8 cellular contexts compared by ENCODE assay signal in the genomic region with DNA sequence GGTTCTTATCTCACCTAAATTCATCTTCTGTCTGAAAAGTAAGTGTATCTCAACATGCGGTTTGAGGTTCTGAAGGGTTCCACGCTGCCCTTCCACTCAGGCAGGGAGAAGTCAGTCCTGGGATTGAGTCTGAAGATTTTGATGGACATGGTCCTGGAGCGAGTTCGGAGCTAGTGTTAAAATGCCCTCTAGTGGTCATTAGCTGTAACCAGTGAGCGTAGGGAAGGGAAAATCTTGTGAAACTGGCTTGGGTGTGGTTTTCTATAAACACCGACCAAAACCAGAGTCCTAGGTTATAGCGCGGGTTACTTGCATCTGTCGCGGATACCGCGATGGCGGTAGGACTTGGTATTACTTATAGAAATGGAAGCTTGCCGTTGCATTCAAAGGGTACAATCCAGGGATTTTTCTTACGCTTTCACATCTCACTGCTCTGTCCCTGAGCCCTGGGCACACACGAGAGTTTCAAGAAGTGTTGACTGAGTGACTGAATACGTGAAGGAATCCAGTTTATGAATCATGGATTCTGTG.
DNase-seq lines count a peak whose midpoint lies in the region; ATAC-seq, FAIRE-seq and TF ChIP-seq lines count a peak whose summit lies in the region.

No MANE protein-coding gene starts in this region.

- no peak overlapping the region for H2AFZ ChIP-seq in K562 (ENCODE audit: low read depth, low read length)

- intact Hi-C loops in K562 (cut with micrococcal nuclease): loop anchor here (5.0 to 10.0 kb wide), 2 partner anchors 130 to 998 kb away; no protein-coding TSS in a partner anchor

- DNase-seq in DMS53 (lab: John Stamatoyannopoulos, UW) (peak; percentile 88), NCI-H446 (lab: John Stamatoyannopoulos, UW) (peak; percentile 49 to 77), K562 (ENCODE audit: extremely low read depth in 1 of 4, low spot score in 3 of 4) (peak; percentile 63 to 73 (median 68)), iPS-NIHi11 (ENCODE audit: low spot score) (peak; percentile 79), superior temporal gyrus (ENCODE audit: extremely low spot score) (peak; percentile 89)
- DNase-seq in central memory CD4-positive, alpha-beta T cell: no peak

- no peak overlapping the region for H3K9ac ChIP-seq in K562 (ENCODE audit: insufficient read depth in 1 of 2, low read depth in 2 of 2, low read length in 2 of 2)

- no TSS peak for BruUV-seq in K562 (replicated peaks; lab: Mats Ljungman, UMichigan)

- no peak for TF ChIP-seq EP300 in K562 (IDR thresholded peaks at IDR 0.05; ENCODE audit: low read length)

- H3K79me2 ChIP-seq in K562 (ENCODE audit: control insufficient read depth, insufficient read depth, low read length): no peaks in the 10 kb centered on the region

- H3K4me2 ChIP-seq in K562 (ENCODE audit: insufficient read depth, low read length): no peak overlapping the region

- H4K20me1 ChIP-seq in K562 (replicated peaks; ENCODE audit: control insufficient read depth, insufficient read depth, low read length): no peaks in the 10 kb centered on the region

- no peaks in the 10 kb centered on the region for H3K4me1 ChIP-seq in K562 (replicated peaks in 1 of 2; ENCODE audit: control insufficient read depth in 2 of 2, insufficient read depth in 2 of 2, low read length in 2 of 2)

- no peak for TF ChIP-seq POLR2A in K562 (conservative IDR thresholded peaks at IDR 0.05)

- POLR2A ChIA-PET in K562 (lab: Yijun Ruan, JAX): interaction anchor here (0.7 to 0.8 kb wide), 2 partner anchors 126 to 134 kb away, joined by 3 read pairs; no protein-coding TSS in a partner anchor

- H3K9me1 ChIP-seq in K562 (ENCODE audit: control insufficient read depth, insufficient read depth, low read length): no peaks in the 10 kb centered on the region

- H3K9me3 ChIP-seq in K562 (replicated peaks; ENCODE audit: control insufficient read depth, insufficient read depth, low read depth, low read length): no peaks in the 10 kb centered on the region

- WGBS in K562 (ENCODE audit: insufficient coverage, low coverage, missing lambda C conversion rate): under 1% methylated on average over 17 of the region's 17 CpGs

- H3K36me3 ChIP-seq in K562 (ENCODE audit: control insufficient read depth, insufficient read depth, low read length): no peaks in the 10 kb centered on the region

- CTCF ChIA-PET in K562 (lab: Yijun Ruan, JAX; ENCODE audit: low intra/inter-chr PET ratio): interaction anchor here (0.8 to 1.0 kb wide), 2 partner anchors 9 to 900 kb away, joined by 3 read pairs; no protein-coding TSS in a partner anchor

- ATAC-seq in GM19397 (IDR thresholded peaks at IDR 0.05; ENCODE audit: unreplicated experiment) (peak; percentile 82), HG03342 (IDR thresholded peaks at IDR 0.05; ENCODE audit: unreplicated experiment) (peak; percentile 96), K562 (peak; percentile 98)

- in situ Hi-C loops in K562 (cut with MboI): no loop called here

- no peaks in the 10 kb centered on the region for H3K27me3 ChIP-seq in K562 (ENCODE audit: control insufficient read depth in 2 of 2, insufficient read depth in 2 of 2, low read length in 2 of 2)

- peak; percentile 74 to 93 (median 92) for TF ChIP-seq CTCF in K562 (IDR thresholded peaks at IDR 0.05 in 2 of 3, conservative IDR thresholded peaks at IDR 0.05 in 1 of 3; ENCODE audit: insufficient read depth in 2 of 3, low read depth in 1 of 3, low read length in 3 of 3)

- no peak overlapping the region for H3K4me3 ChIP-seq in K562

- H3K27ac ChIP-seq in K562 (ENCODE audit: extremely low read depth, low read depth, low read length): no peak overlapping the region

- TF ChIP-seq RAD21 in K562 (CRISPR knock-in tag; conservative IDR thresholded peaks at IDR 0.05 in 1 of 2, IDR thresholded peaks at IDR 0.05 in 1 of 2): peak; percentile 46 to 86

- peak; percentile 98 for FAIRE-seq in K562 (lab: Jason Lieb, UNC)

TF ChIP-seq in K562, 482 proteins besides CTCF, POLR2A, EP300 and RAD21 (continues in another document):
- TF ChIP-seq ZNF41 (CRISPR knock-in tag; conservative IDR thresholded peaks at IDR 0.05) (no peak), YY1 (IDR thresholded peaks at IDR 0.05; ENCODE audit: borderline replicate concordance in 1 of 3, control insufficient read depth in 1 of 3, extremely low read depth in 1 of 3, insufficient read depth in 3 of 3, insufficient read length in 1 of 3, insufficient replicate concordance in 2 of 3, low read depth in 1 of 3, low read length in 2 of 3) (no peak), SMARCA5 (IDR thresholded peaks at IDR 0.05) (no peak), PML (IDR thresholded peaks at IDR 0.05; ENCODE audit: low read length) (no peak), SRSF1 (IDR thresholded peaks at IDR 0.05; ENCODE audit: low read depth, low read length) (no peak), CTBP1 (IDR thresholded peaks at IDR 0.05; ENCODE audit: borderline replicate concordance) (no peak), MTA1 (IDR thresholded peaks at IDR 0.05; ENCODE audit: borderline replicate concordance) (no peak), CEBPG (CRISPR knock-in tag; IDR thresholded peaks at IDR 0.05) (no peak), CEBPG (tag; conservative IDR thresholded peaks at IDR 0.05 in 1 of 2, IDR thresholded peaks at IDR 0.05 in 1 of 2) (0 out of 4 replicates have a peak, but pooled peaks of 1 of the 2 experiments have one; percentile 23), ZNF239 (CRISPR knock-in tag; IDR thresholded peaks at IDR 0.05) (no peak), HEY1 (CRISPR knock-in tag; IDR thresholded peaks at IDR 0.05; ENCODE audit: borderline replicate concordance) (no peak), NKRF (IDR thresholded peaks at IDR 0.05; ENCODE audit: borderline replicate concordance) (no peak), ZNF586 (CRISPR knock-in tag; conservative IDR thresholded peaks at IDR 0.05) (no peak), TFE3 (CRISPR knock-in tag; IDR thresholded peaks at IDR 0.05) (no peak), ZBTB8A (IDR thresholded peaks at IDR 0.05; ENCODE audit: partially characterized antibody) (no peak), ZC3H11A (IDR thresholded peaks at IDR 0.05; ENCODE audit: low read depth, low read length) (no peak), KHSRP (IDR thresholded peaks at IDR 0.05) (no peak), KLF1 (tag; IDR thresholded peaks at IDR 0.05) (0 out of 2 replicates have a peak, but pooled peaks have one; percentile 24), POLR2AphosphoS5 (IDR thresholded peaks at IDR 0.05; ENCODE audit: control insufficient read depth, insufficient read depth, low read depth, low read length) (no peak), ZNF778 (CRISPR knock-in tag; IDR thresholded peaks at IDR 0.05) (no peak), ZNF764 (CRISPR knock-in tag; IDR thresholded peaks at IDR 0.05; ENCODE audit: low read depth) (no peak), NFXL1 (CRISPR knock-in tag; IDR thresholded peaks at IDR 0.05) (no peak), U2AF1 (optimal IDR thresholded peaks at IDR 0.05; ENCODE audit: low read depth, low read length) (no peak)
- TF ChIP-seq, protein P1, sequence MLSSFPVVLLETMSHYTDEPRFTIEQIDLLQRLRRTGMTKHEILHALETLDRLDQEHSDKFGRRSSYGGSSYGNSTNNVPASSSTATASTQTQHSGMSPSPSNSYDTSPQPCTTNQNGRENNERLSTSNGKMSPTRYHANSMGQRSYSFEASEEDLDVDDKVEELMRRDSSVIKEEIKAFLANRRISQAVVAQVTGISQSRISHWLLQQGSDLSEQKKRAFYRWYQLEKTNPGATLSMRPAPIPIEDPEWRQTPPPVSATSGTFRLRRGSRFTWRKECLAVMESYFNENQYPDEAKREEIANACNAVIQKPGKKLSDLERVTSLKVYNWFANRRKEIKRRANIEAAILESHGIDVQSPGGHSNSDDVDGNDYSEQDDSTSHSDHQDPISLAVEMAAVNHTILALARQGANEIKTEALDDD (IDR thresholded peaks at IDR 0.05): no peak
- TF ChIP-seq, protein P2, sequence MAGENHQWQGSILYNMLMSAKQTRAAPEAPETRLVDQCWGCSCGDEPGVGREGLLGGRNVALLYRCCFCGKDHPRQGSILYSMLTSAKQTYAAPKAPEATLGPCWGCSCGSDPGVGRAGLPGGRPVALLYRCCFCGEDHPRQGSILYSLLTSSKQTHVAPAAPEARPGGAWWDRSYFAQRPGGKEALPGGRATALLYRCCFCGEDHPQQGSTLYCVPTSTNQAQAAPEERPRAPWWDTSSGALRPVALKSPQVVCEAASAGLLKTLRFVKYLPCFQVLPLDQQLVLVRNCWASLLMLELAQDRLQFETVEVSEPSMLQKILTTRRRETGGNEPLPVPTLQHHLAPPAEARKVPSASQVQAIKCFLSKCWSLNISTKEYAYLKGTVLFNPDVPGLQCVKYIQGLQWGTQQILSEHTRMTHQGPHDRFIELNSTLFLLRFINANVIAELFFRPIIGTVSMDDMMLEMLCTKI (IDR thresholded peaks at IDR 0.05; ENCODE audit: partially characterized antibody): no peak
